ENCODE assay signal across 28 cellular contexts in genomic region chr7:11450246-11450645, GRCh38.
"Had no signal": no experiment of that assay in that cellular context is flagged by ENCODE, and none has a peak within 500 bp of the region (broad histone marks: within the 10 kb centered on the region; RNA-seq: fewer than 3 reads in every experiment).

No MANE protein-coding gene starts in this region.

- H3K4me1 ChIP-seq: heart left ventricle, parathyroid adenoma, spleen, thyroid gland had no signal

- H3K4me3 Mint-ChIP-seq: activated CD4-positive, alpha-beta T cell treated with anti-CD3 and anti-CD28 coated beads, Interleukin-2, amount 10 ng/mL, durations not matched to agents 24 days and 14 days; activated CD8-positive, alpha-beta T cell treated with anti-CD3 and anti-CD28 coated beads for 36 hours; activated naive CD8-positive, alpha-beta T cell treated with anti-CD3 and anti-CD28 coated beads, Interleukin-2, amount 10 ng/mL, durations not matched to agents 7 days and 5 days; activated T-helper 17 cell treated with anti-CD3 and anti-CD28 coated beads, Interleukin-2, amount 50 U/mL, for 72 hours; dendritic cell treated with granulocyte-macrophage colony-stimulating factor and Interleukin-4, amounts not matched to agents 40 ng/mL and 50 ng/mL, for 4 days; effector memory CD8-positive, alpha-beta T cell; memory B cell; natural killer cell; T-cell had no signal

- H3K36me3 ChIP-seq: heart left ventricle, spleen, thyroid gland had no signal

- H3K27ac Mint-ChIP-seq: activated CD4-positive, alpha-beta T cell treated with anti-CD3 and anti-CD28 coated beads, Interleukin-2, amount 10 ng/mL, durations not matched to agents 24 days and 14 days; activated CD8-positive, alpha-beta T cell treated with anti-CD3 and anti-CD28 coated beads for 36 hours; activated naive CD8-positive, alpha-beta T cell treated with anti-CD3 and anti-CD28 coated beads, Interleukin-2, amount 10 ng/mL, durations not matched to agents 7 days and 5 days; activated T-helper 17 cell treated with anti-CD3 and anti-CD28 coated beads, Interleukin-2, amount 50 U/mL, for 72 hours; dendritic cell treated with granulocyte-macrophage colony-stimulating factor and Interleukin-4, amounts not matched to agents 40 ng/mL and 50 ng/mL, for 4 days; effector memory CD8-positive, alpha-beta T cell; memory B cell; natural killer cell; T-cell had no signal

- H3K9me3 Mint-ChIP-seq: activated CD4-positive, alpha-beta T cell treated with anti-CD3 and anti-CD28 coated beads, Interleukin-2, amount 10 ng/mL, durations not matched to agents 24 days and 14 days; activated CD8-positive, alpha-beta T cell treated with anti-CD3 and anti-CD28 coated beads for 36 hours; activated naive CD8-positive, alpha-beta T cell treated with anti-CD3 and anti-CD28 coated beads, Interleukin-2, amount 10 ng/mL, durations not matched to agents 7 days and 5 days; activated T-helper 17 cell treated with anti-CD3 and anti-CD28 coated beads, Interleukin-2, amount 50 U/mL, for 72 hours; dendritic cell treated with granulocyte-macrophage colony-stimulating factor and Interleukin-4, amounts not matched to agents 40 ng/mL and 50 ng/mL, for 4 days; effector memory CD8-positive, alpha-beta T cell; memory B cell; T-cell had no signal

- FAIRE-seq: frontal cortex, urothelium cell line had no signal

- H3K27ac ChIP-seq: epithelial cell of prostate, heart left ventricle, parathyroid adenoma, spleen, thyroid gland had no signal

- H3K4me3 ChIP-seq: heart left ventricle, spleen, thyroid gland had no signal

- H3K36me3 Mint-ChIP-seq: activated naive CD8-positive, alpha-beta T cell treated with anti-CD3 and anti-CD28 coated beads, Interleukin-2, amount 10 ng/mL, durations not matched to agents 7 days and 5 days; memory B cell; natural killer cell; T-cell had no signal

- DNase-seq: activated CD4-positive, alpha-beta T cell treated with anti-CD3 and anti-CD28 coated beads, Interleukin-2, amount 10 ng/mL, durations not matched to agents 24 days and 14 days; activated CD4-positive, CD25-positive, alpha-beta regulatory T cell; activated CD8-positive, alpha-beta T cell treated with anti-CD3 and anti-CD28 coated beads for 36 hours; activated naive CD4-positive, alpha-beta T cell; activated naive CD8-positive, alpha-beta T cell treated with anti-CD3 and anti-CD28 coated beads, Interleukin-2, amount 10 ng/mL, durations not matched to agents 7 days and 5 days; activated T-cell treated with anti-CD3 and anti-CD28 coated beads, Interleukin-2, amount 50 U/mL, for 1 hour; aorta; cerebellar nuclear complex; effector memory CD8-positive, alpha-beta T cell; heart left ventricle; kidney glomerular epithelial cell; left ventricle myocardium superior; natural killer cell; retina; spleen; stimulated activated CD8-positive, alpha-beta memory T cell treated with anti-CD3 and anti-CD28 coated beads, Interleukin-4, amount 100 ng/mL, for 48 hours; stimulated activated naive CD4-positive, alpha-beta T cell treated with Interleukin-2 at 50 U/mL for 16 hours; T-cell; T-helper 9 cell; thyroid gland had no signal

- H3K27me3 ChIP-seq: heart left ventricle, spleen, thyroid gland had no signal

- H3K9me3 ChIP-seq: heart left ventricle, spleen, thyroid gland had no signal

- ATAC-seq: activated CD8-positive, alpha-beta T cell treated with anti-CD3 and anti-CD28 coated beads for 36 hours; activated T-helper 17 cell treated with anti-CD3 and anti-CD28 coated beads, Interleukin-2, amount 50 U/mL, for 72 hours; effector memory CD8-positive, alpha-beta T cell; heart left ventricle; left ventricle myocardium superior; natural killer cell; SK-N-SH treated with all-trans-retinoic acid at 6 μM for 48 hours; T-cell had no signal

- H3K4me1 Mint-ChIP-seq: activated CD4-positive, alpha-beta T cell treated with anti-CD3 and anti-CD28 coated beads, Interleukin-2, amount 10 ng/mL, durations not matched to agents 24 days and 14 days; activated naive CD8-positive, alpha-beta T cell treated with anti-CD3 and anti-CD28 coated beads, Interleukin-2, amount 10 ng/mL, durations not matched to agents 7 days and 5 days; activated T-helper 17 cell treated with anti-CD3 and anti-CD28 coated beads, Interleukin-2, amount 50 U/mL, for 72 hours; memory B cell; natural killer cell; T-cell had no signal

- H3K27me3 Mint-ChIP-seq: activated CD4-positive, alpha-beta T cell treated with anti-CD3 and anti-CD28 coated beads, Interleukin-2, amount 10 ng/mL, durations not matched to agents 24 days and 14 days; activated CD8-positive, alpha-beta T cell treated with anti-CD3 and anti-CD28 coated beads for 36 hours; activated naive CD8-positive, alpha-beta T cell treated with anti-CD3 and anti-CD28 coated beads, Interleukin-2, amount 10 ng/mL, durations not matched to agents 7 days and 5 days; activated T-helper 17 cell treated with anti-CD3 and anti-CD28 coated beads, Interleukin-2, amount 50 U/mL, for 72 hours; dendritic cell treated with granulocyte-macrophage colony-stimulating factor and Interleukin-4, amounts not matched to agents 40 ng/mL and 50 ng/mL, for 4 days; effector memory CD8-positive, alpha-beta T cell; memory B cell; T-cell had no signal
